9 cellular contexts compared by ENCODE assay signal in the genomic region with DNA sequence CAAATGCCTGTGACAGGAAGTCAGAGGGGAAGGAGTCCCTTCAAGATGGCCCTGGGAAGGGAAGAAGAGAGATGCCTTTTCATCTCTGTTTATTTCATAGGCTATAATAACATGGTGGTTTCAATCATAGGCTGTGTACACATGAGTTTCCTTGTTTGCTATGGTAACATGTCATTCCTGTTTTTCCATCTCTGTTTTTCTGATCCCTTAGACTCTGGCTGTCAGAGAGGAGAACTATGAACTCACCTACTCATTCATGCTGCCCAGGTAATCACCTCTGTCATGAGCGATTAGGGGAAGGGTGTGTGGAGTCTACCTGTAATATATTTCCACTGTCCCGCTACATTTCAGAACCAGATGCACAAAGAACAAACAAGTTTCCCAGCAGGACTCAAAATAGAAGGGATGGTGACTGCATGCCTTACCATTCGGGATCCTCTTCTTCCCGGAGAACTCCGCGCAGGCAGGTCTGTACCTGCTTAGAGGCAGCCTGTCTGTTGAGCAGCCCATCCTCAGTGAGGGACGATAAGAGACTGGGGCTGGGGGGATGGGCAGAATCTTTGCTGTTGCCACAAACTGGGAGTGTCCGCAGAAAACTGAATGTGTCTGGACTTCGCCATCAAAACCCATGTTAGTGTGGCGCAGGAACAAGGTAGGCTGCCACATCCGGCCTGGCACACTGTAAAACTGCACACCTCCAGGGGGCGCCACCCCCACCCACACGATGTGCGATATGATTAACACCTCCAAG. TPM values are rescaled to one million over a fixed set of nuclear protein-coding genes. Genes with fewer than 3 reads are reported as not detected.
DNase-seq lines count a peak whose midpoint lies in the region; ATAC-seq and TF ChIP-seq lines count a peak whose summit lies in the region.
"Had no signal": no experiment of that assay in that cellular context is flagged by ENCODE, and none has a peak within 500 bp of the region (broad histone marks: within the 10 kb centered on the region; RNA-seq: fewer than 3 reads in every experiment).

No MANE protein-coding gene starts in this region.

- no peaks in the 10 kb centered on the region for H3K36me3 Mint-ChIP-seq in CD4-positive, alpha-beta memory T cell

- no peak overlapping the region for H3K14ac ChIP-seq in IMR-90 (replicated peaks; ENCODE audit: low read depth, low read length)

- no TSS peak for BruUV-seq in IMR-90 (replicated peaks; lab: Mats Ljungman, UMichigan)

- H3K9me3 Mint-ChIP-seq in CD4-positive, alpha-beta memory T cell, result peaks cover 0 to 3% (median 0%) of the 10 kb centered on the region in 8 donors

- H2BK120ac ChIP-seq in IMR-90 (ENCODE audit: low read depth, low read length), result no peak overlapping the region

- H4K91ac ChIP-seq in IMR-90 (ENCODE audit: insufficient read depth, low read depth, low read length), result no peak overlapping the region

- H3K4me1 ChIP-seq in IMR-90 (ENCODE audit: control insufficient read depth, insufficient read depth, low read length), result peaks cover 4% of the 10 kb centered on the region
- no peaks in the 10 kb centered on the region for H3K4me1 ChIP-seq in CD4-positive, alpha-beta memory T cell (ENCODE audit: insufficient read depth, low read length)

- H2BK20ac ChIP-seq in IMR-90 (ENCODE audit: low read depth, low read length), result no peak overlapping the region

- H2BK5ac ChIP-seq in IMR-90 (ENCODE audit: low read depth, low read length, poor library complexity, severe bottlenecking), result no peak overlapping the region

- no peaks in the 10 kb centered on the region for H3K4me1 Mint-ChIP-seq in CD4-positive, alpha-beta memory T cell

- H2AK5ac ChIP-seq in IMR-90 (ENCODE audit: low read depth, low read length), result no peak overlapping the region

- TF ChIP-seq POLR2A in IMR-90 (IDR thresholded peaks at IDR 0.05; ENCODE audit: low read depth, low read length), result no peak

- H3K9ac ChIP-seq in IMR-90 (ENCODE audit: low read depth, low read length), result no peak overlapping the region

- no peak overlapping the region for H4K8ac ChIP-seq in IMR-90 (ENCODE audit: low read depth in 2 of 2, low read length in 2 of 2)

- DNase-seq in NCI-H146 (lab: John Stamatoyannopoulos, UW), result peak; percentile 52
- no peak for DNase-seq in NCI-H146 treated with DMSO at 0.1 percent for 48 hours (lab: John Stamatoyannopoulos, UW; ENCODE audit: unreplicated experiment)
- DNase-seq in IMR-90, result no peak
- no peak for DNase-seq in choroid plexus epithelial cell (ENCODE audit: low read depth)
- peak; percentile 52 for DNase-seq in posterior vena cava (ENCODE audit: low spot score)
- DNase-seq in SW480 (ENCODE audit: low spot score), result no peak
- no peak for DNase-seq in GM03348 (ENCODE audit: low spot score)
- no peak for DNase-seq in CD4-positive, alpha-beta memory T cell

- TF ChIP-seq CTCF in IMR-90 (conservative IDR thresholded peaks at IDR 0.05; ENCODE audit: low read depth, low read length) (peak; percentile 12; the same call in 1 of the 2 replicates), choroid plexus epithelial cell (conservative IDR thresholded peaks at IDR 0.05; ENCODE audit: low read depth, low read length) (peak; percentile 27)

- H2BK15ac ChIP-seq in IMR-90 (ENCODE audit: low read depth, low read length), result no peak overlapping the region

- H3K9me3 ChIP-seq in IMR-90 (ENCODE audit: control insufficient read depth, insufficient read depth, low read length), result no peaks in the 10 kb centered on the region
- no peaks in the 10 kb centered on the region for H3K9me3 ChIP-seq in CD4-positive, alpha-beta memory T cell (ENCODE audit: control insufficient read depth in 1 of 2, low read length in 2 of 2)
- H3K9me3 ChIP-seq: adrenal gland had no signal

- 90% methylated on average over 4 of the region's 14 CpGs; no CpG with 5 or more reads in 1 of the 2 experiments for WGBS in IMR-90 (ENCODE audit: extremely low coverage in 2 of 2, insufficient read length in 1 of 2), 2 experiments

- H3K18ac ChIP-seq in IMR-90 (ENCODE audit: low read depth, low read length), result no peak overlapping the region

- H3K9me1 ChIP-seq in IMR-90 (ENCODE audit: insufficient read depth, low read length), result no peaks in the 10 kb centered on the region

- H3K27me3 Mint-ChIP-seq in CD4-positive, alpha-beta memory T cell, result peaks cover 19 to 22% of the 10 kb centered on the region in 2 donors

- in situ Hi-C loops in IMR-90 (cut with MboI; ENCODE audit: low sequenced_read_pairs), result loop anchor here (5.0 to 25.0 kb wide), 2 partner anchors 238 to 508 kb away; a partner anchor contains a TSS

- no peak overlapping the region for H2AFZ ChIP-seq in IMR-90 (replicated peaks; ENCODE audit: low read length, poor library complexity)

- H4K5ac ChIP-seq in IMR-90 (ENCODE audit: low read depth, low read length), result no peak overlapping the region

- H3K56ac ChIP-seq in IMR-90 (ENCODE audit: extremely low read depth, insufficient read depth, low read length), result no peak overlapping the region

- peak overlapping the region; percentile 5; the same call in 1 of the 2 replicates for H3K4ac ChIP-seq in IMR-90 (ENCODE audit: low read depth, low read length)

- POLR2A ChIA-PET in IMR-90 (lab: Charles Lee; ENCODE audit: unreplicated experiment), result no interaction called here
- POLR2A ChIA-PET in CD4-positive, alpha-beta memory T cell (lab: Charles Lee; ENCODE audit: partially characterized antibody), result no interaction called here

- no peaks in the 10 kb centered on the region for H4K20me1 ChIP-seq in IMR-90 (ENCODE audit: insufficient read depth, low read length)

- no peaks in the 10 kb centered on the region for H3K36me3 ChIP-seq in IMR-90 (ENCODE audit: control insufficient read depth, insufficient read depth, low read length)
- H3K36me3 ChIP-seq in CD4-positive, alpha-beta memory T cell (ENCODE audit: insufficient read depth, low read length), result no peaks in the 10 kb centered on the region
- H3K36me3 ChIP-seq: adrenal gland had no signal

- H3K23ac ChIP-seq in IMR-90 (ENCODE audit: low read depth, low read length), result no peak overlapping the region

- H3K4me3 ChIP-seq in IMR-90 (ENCODE audit: insufficient read depth, low read depth, low read length) (no peak overlapping the region), choroid plexus epithelial cell (ENCODE audit: low read depth, low read length) (no peak overlapping the region)
- H3K4me3 ChIP-seq in CD4-positive, alpha-beta memory T cell (ENCODE audit: low read length in 2 of 2), result no peak overlapping the region
- H3K4me3 ChIP-seq: adrenal gland had no signal

- intact Hi-C loops in IMR-90 (cut with micrococcal nuclease) (loop anchor here (10.0 kb wide), 2 partner anchors 516 to 996 kb away; no protein-coding TSS in a partner anchor), posterior vena cava (cut with DNase I) (loop anchor here (5.0 to 10.0 kb wide), 2 partner anchors 33 to 166 kb away; no protein-coding TSS in a partner anchor)
- intact Hi-C loops in CD4-positive, alpha-beta memory T cell (cut with micrococcal nuclease), result no loop called here

- H3K27me3 ChIP-seq in IMR-90 (ENCODE audit: control insufficient read depth, insufficient read depth, low read length), result no peaks in the 10 kb centered on the region
- peaks cover 4% of the 10 kb centered on the region for H3K27me3 ChIP-seq in CD4-positive, alpha-beta memory T cell (ENCODE audit: insufficient read depth, low read length)
- H3K27me3 ChIP-seq: adrenal gland had no signal

- H2AK9ac ChIP-seq in IMR-90 (replicated peaks; ENCODE audit: low read depth, low read length, poor library complexity), result no peak overlapping the region

- TF ChIP-seq RAD21 in IMR-90 (IDR thresholded peaks at IDR 0.05; ENCODE audit: low read length), result no peak

- H3K27ac Mint-ChIP-seq in CD4-positive, alpha-beta memory T cell, result no peak overlapping the region

- CTCF ChIA-PET in IMR-90 (lab: Yijun Ruan, JAX), result no interaction called here
- CTCF ChIA-PET in CD4-positive, alpha-beta memory T cell (lab: Charles Lee; ENCODE audit: partially characterized antibody), result interaction anchor here (9.0 kb wide), 1 partner anchor 239 kb away, joined by 226 read pairs; no protein-coding TSS in a partner anchor

- H3K27ac ChIP-seq in IMR-90 (ENCODE audit: insufficient read depth, low read length), result no peak overlapping the region
- no peak overlapping the region for H3K27ac ChIP-seq in CD4-positive, alpha-beta memory T cell (ENCODE audit: low read depth, low read length)
- H3K27ac ChIP-seq: adrenal gland had no signal

- H3K79me1 ChIP-seq in IMR-90 (ENCODE audit: low read depth in 1 of 2, low read length in 2 of 2), result no peaks in the 10 kb centered on the region

- dilution Hi-C loops in IMR-90 (cut with HindIII; ENCODE audit: low sequenced_read_pairs, unreplicated experiment), result no loop called here

- ATAC-seq in IMR-90 (ENCODE audit: low read depth), result no peak

- H3K4me3 Mint-ChIP-seq in CD4-positive, alpha-beta memory T cell, result no peak overlapping the region

- H3K4me2 ChIP-seq in IMR-90 (ENCODE audit: low read depth, low read length), result no peak overlapping the region

TF ChIP-seq in IMR-90, 13 proteins besides CTCF, POLR2A, EP300 and RAD21 (continues in another document):
- no peak for TF ChIP-seq SMC3 (IDR thresholded peaks at IDR 0.05; ENCODE audit: low read depth, low read length)
- TF ChIP-seq FOS (IDR thresholded peaks at IDR 0.05; ENCODE audit: low read depth, low read length), result no peak
- no peak for TF ChIP-seq CEBPB (IDR thresholded peaks at IDR 0.05; ENCODE audit: low read depth, low read length)
- TF ChIP-seq RCOR1 (IDR thresholded peaks at IDR 0.05; ENCODE audit: insufficient replicate concordance, low read length), result no peak
- no peak for TF ChIP-seq NFE2L2 (IDR thresholded peaks at IDR 0.05; ENCODE audit: low read depth, low read length)

RNA-seq across cellular contexts. Expression of a gene that starts 7.1 kb away (rescaled TPM):
- total RNA-seq in IMR-90 (2012; rRNA removed) (10.6 and 12.2 TPM in 2 replicates), posterior vena cava (10 to 100 TPM; 25.5 to 28.5 TPM)
- polyA plus RNA-seq in IMR-90 (2012; rRNA removed), result 17.8 and 18.5 TPM in 2 replicates
- polyA plus RNA-seq in IMR-90 (2012; cell fraction: cytosol; rRNA removed), result 12.2 and 14.4 TPM in 2 replicates
- polyA plus RNA-seq in IMR-90 (2012; cell fraction: nucleus; rRNA removed; ENCODE audit: low replicate concordance), result 12.7 and 13.0 TPM in 2 replicates
- 10 to 100 TPM; 39.1 to 39.6 TPM for total RNA-seq in CD4-positive, alpha-beta memory T cell
- 1 to 10 TPM; 1.4 to 6.3 TPM for polyA plus RNA-seq in CD4-positive, alpha-beta memory T cell

RNA-seq across cellular contexts. Expression of a gene that starts 39.9 kb away (rescaled TPM):
- total RNA-seq in IMR-90 (2012; rRNA removed) (1.4 and 1.9 TPM in 2 replicates), posterior vena cava (1 to 10 TPM; 2.3 to 2.8 TPM)
- 2.2 and 2.8 TPM in 2 replicates for polyA plus RNA-seq in IMR-90 (2012; rRNA removed)
- 1.3 and 2.5 TPM in 2 replicates for polyA plus RNA-seq in IMR-90 (2012; cell fraction: cytosol; rRNA removed)
- polyA plus RNA-seq in IMR-90 (2012; cell fraction: nucleus; rRNA removed; ENCODE audit: low replicate concordance), result 4.1 and 6.9 TPM in 2 replicates
- total RNA-seq in CD4-positive, alpha-beta memory T cell, result 1 to 10 TPM; 1.9 to 2.7 TPM
- 1 to 10 TPM in 1 of 2 donors, under 1 TPM in 1; 0.33 to 1.0 TPM for polyA plus RNA-seq in CD4-positive, alpha-beta memory T cell

RNA-seq across cellular contexts. Expression of a gene that starts 46.4 kb away (rescaled TPM):
- total RNA-seq in IMR-90 (2012; rRNA removed) (16.1 and 17.6 TPM in 2 replicates), posterior vena cava (100 to 1,000 TPM; 106 to 114 TPM)
- polyA plus RNA-seq in IMR-90 (2012; rRNA removed), result 26.8 and 30.0 TPM in 2 replicates
- polyA plus RNA-seq in IMR-90 (2012; cell fraction: cytosol; rRNA removed), result 10.9 and 13.3 TPM in 2 replicates
- polyA plus RNA-seq in IMR-90 (2012; cell fraction: nucleus; rRNA removed; ENCODE audit: low replicate concordance), result 92.0 and 112 TPM in 2 replicates
- total RNA-seq in CD4-positive, alpha-beta memory T cell, result 10 to 100 TPM; 25.9 to 28.9 TPM
- polyA plus RNA-seq in CD4-positive, alpha-beta memory T cell, result 1 to 10 TPM in 1 of 2 donors, under 1 TPM in 1; 0.97 to 2.9 TPM

Comparison
In these comparisons a context has a peak if more than half of its experiments do, and no peak if none do; other contexts are left out.
1. DNase-seq: peak in NCI-H146 (single experiment) and posterior vena cava (single experiment); none in NCI-H146 treated with DMSO at 0.1 percent for 48 hours (single experiment), IMR-90 (single experiment), choroid plexus epithelial cell (single experiment), SW480 (single experiment), GM03348 (single experiment) and CD4-positive, alpha-beta memory T cell (0 of 5).